In genomic region chr2:179650420-179650819, GRCh38 we compare ENCODE assay signal across 32 cellular contexts.
"Had no signal": no experiment of that assay in that cellular context is flagged by ENCODE, and none has a peak within 500 bp of the region (broad histone marks: within the 10 kb centered on the region; RNA-seq: fewer than 3 reads in every experiment).

No MANE protein-coding gene starts in this region.

- H3K9me3 ChIP-seq: adrenal gland, body of pancreas, breast epithelium had no signal

- H3K36me3 ChIP-seq: adrenal gland, brain microvascular endothelial cell, breast epithelium had no signal

- H3K27ac ChIP-seq: adrenal gland, body of pancreas, brain microvascular endothelial cell, breast epithelium, VCaP had no signal

- DNase-seq: activated B cell treated with CpG ODN at 0.5 μM for 24 hours; activated CD4-positive, alpha-beta memory T cell treated with anti-CD3 and anti-CD28 coated beads for 36 hours; activated CD4-positive, alpha-beta T cell treated with anti-CD3 and anti-CD28 coated beads for 4 hours; activated CD4-positive, alpha-beta T cell treated with anti-CD3 and anti-CD28 coated beads, Interleukin-2, amount 10 ng/mL, durations not matched to agents 24 days and 14 days; activated CD4-positive, alpha-beta T cell treated with anti-CD3 and anti-CD28 coated beads, Interleukin-2, amount 50 U/mL, for 1 hour; activated CD4-positive, alpha-beta T cell treated with anti-CD3 and anti-CD28 coated beads, Interleukin-2, amount 50 U/mL, for 4 hours; activated CD4-positive, CD25-positive, alpha-beta regulatory T cell treated with anti-CD3 and anti-CD28 coated beads, Interleukin-2, amount 50 U/mL, for 72 hours; activated CD8-positive, alpha-beta memory T cell treated with anti-CD3 and anti-CD28 coated beads, Interleukin-2, amount 50 U/mL, for 4 hours; activated CD8-positive, alpha-beta T cell treated with anti-CD3 and anti-CD28 coated beads for 36 hours; activated effector memory CD4-positive, alpha-beta T cell treated with anti-CD3 and anti-CD28 coated beads, Interleukin-2, amount 50 U/mL, for 16 hours; activated gamma-delta T cell treated with Interleukin-2 at 50 U/mL for 16 hours; activated naive CD4-positive, alpha-beta T cell; activated naive CD4-positive, alpha-beta T cell treated with anti-CD3 and anti-CD28 coated beads for 36 hours; activated naive CD4-positive, alpha-beta T cell treated with anti-CD3 and anti-CD28 coated beads, Interleukin-2, amount 50 U/mL, for 16 hours; activated naive CD8-positive, alpha-beta T cell treated with anti-CD3 and anti-CD28 coated beads for 36 hours; activated T-cell treated with anti-CD3 and anti-CD28 coated beads for 4 hours; activated T-cell treated with anti-CD3 and anti-CD28 coated beads, Interleukin-2, amount 50 U/mL, for 1 hour; activated T-cell treated with anti-CD3 and anti-CD28 coated beads, Interleukin-2, amount 50 U/mL, for 4 hours; activated T-cell treated with anti-CD3 and anti-CD28 coated beads, Interleukin-2, amount 50 U/mL, for 72 hours; adrenal gland; amniotic stem cell; aorta; body of pancreas; brain microvascular endothelial cell; central memory CD4-positive, alpha-beta T cell; T-helper 2 cell; T-helper 9 cell had no signal

- FAIRE-seq: astrocyte, colon, TTC549 had no signal

- H3K4me3 ChIP-seq: adrenal gland, body of pancreas, breast epithelium had no signal

- H3K4me1 ChIP-seq: adrenal gland, body of pancreas, breast epithelium had no signal
